ENCODE assay signal across 1 cellular context in genomic region chr6:149938013-149938570, GRCh38.
TF ChIP-seq lines count a peak whose summit lies in the region.

No MANE protein-coding gene starts in this region.

TF ChIP-seq in K562, 482 proteins besides CTCF, POLR2A, EP300 and RAD21:
- peak in 1 of 2 experiments; percentile 14; a peak in 1 of 4 replicates for TF ChIP-seq MAZ (CRISPR knock-in tag; conservative IDR thresholded peaks at IDR 0.05 in 1 of 2, IDR thresholded peaks at IDR 0.05 in 1 of 2)
- 0 out of 2 replicates have a peak, but pooled peaks have one; percentile 9 for TF ChIP-seq CTBP1 (IDR thresholded peaks at IDR 0.05; ENCODE audit: borderline replicate concordance)
